In the genomic region with DNA sequence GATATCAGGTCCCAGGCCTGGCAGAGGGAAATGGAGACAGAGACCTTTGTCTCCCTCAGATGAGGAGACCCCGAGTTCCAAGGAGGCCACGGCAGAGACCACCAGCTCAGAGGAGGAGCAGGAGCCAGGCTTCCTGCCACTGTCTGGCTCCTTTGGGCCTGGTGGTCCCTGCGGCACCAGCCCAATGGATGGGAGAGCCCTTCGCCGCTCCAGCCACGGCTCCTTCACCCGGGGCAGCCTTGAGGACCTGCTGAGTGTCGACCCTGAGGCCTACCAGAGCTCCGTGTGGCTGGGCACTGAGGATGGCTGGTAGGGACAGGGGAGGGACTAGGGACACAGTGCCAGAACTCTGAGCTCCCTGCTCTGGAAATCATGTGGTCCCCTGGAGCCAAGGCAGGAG, we compare ENCODE assay signal across 18 cellular contexts. TPM values are rescaled to one million over a fixed set of nuclear protein-coding genes. Genes with fewer than 3 reads are reported as not detected.
DNase-seq lines count a peak whose midpoint lies in the region; ATAC-seq and TF ChIP-seq lines count a peak whose summit lies in the region.
"Had no signal": no experiment of that assay in that cellular context is flagged by ENCODE, and none has a peak within 500 bp of the region (broad histone marks: within the 10 kb centered on the region; RNA-seq: fewer than 3 reads in every experiment).

No MANE protein-coding gene starts in this region.

- no peaks in the 10 kb centered on the region for H3K27me3 ChIP-seq in BLaER1
- H3K27me3 ChIP-seq: BLaER1 treated with 17β-estradiol and CSF1 and Interleukin-3, amounts not matched to agents 10 nM and 100 nM; MG63 had no signal

- H3K36me3 Mint-ChIP-seq in Calu3 (ENCODE audit: insufficient read depth, unreplicated experiment), result peaks cover 18% of the 10 kb centered on the region
- H3K36me3 Mint-ChIP-seq in stimulated activated memory B cell treated with anti-CD40 and anti-IgM and Interleukin-4, amounts not matched to agents 10 μg/mL and 1 μg/mL and 100 μg/mL, for 72 hours, result peaks cover 35% of the 10 kb centered on the region

- BruUV-seq in Calu3 (replicated peaks; lab: Mats Ljungman, UMichigan), result no TSS peak

- no peaks in the 10 kb centered on the region for H3K4me1 Mint-ChIP-seq in Calu3 (ENCODE audit: low read depth, unreplicated experiment)
- H3K4me1 Mint-ChIP-seq in stimulated activated memory B cell treated with anti-CD40 and anti-IgM and Interleukin-4, amounts not matched to agents 10 μg/mL and 1 μg/mL and 100 μg/mL, for 72 hours, result peaks cover 50% of the 10 kb centered on the region

- TF ChIP-seq CTCF in Calu3 (IDR thresholded peaks at IDR 0.05; ENCODE audit: unreplicated experiment), result no peak

- CTCF ChIA-PET in Calu3 (lab: Charles Lee), result no interaction called here

- H3K9me3 Mint-ChIP-seq in Calu3 (ENCODE audit: low read depth, unreplicated experiment), result no peaks in the 10 kb centered on the region
- H3K9me3 Mint-ChIP-seq in stimulated activated memory B cell treated with anti-CD40 and anti-IgM and Interleukin-4, amounts not matched to agents 10 μg/mL and 1 μg/mL and 100 μg/mL, for 72 hours, result no peaks in the 10 kb centered on the region

- H3K9me3 ChIP-seq in BLaER1, result no peaks in the 10 kb centered on the region
- H3K9me3 ChIP-seq: BLaER1 treated with 17β-estradiol and CSF1 and Interleukin-3, amounts not matched to agents 10 nM and 100 nM; MG63 had no signal

- no peak overlapping the region for H3K9ac ChIP-seq in BLaER1

- H3K27ac Mint-ChIP-seq in Calu3 (ENCODE audit: unreplicated experiment), result peak overlapping the region; percentile 66
- peak overlapping the region; percentile 80 for H3K27ac Mint-ChIP-seq in stimulated activated memory B cell treated with anti-CD40 and anti-IgM and Interleukin-4, amounts not matched to agents 10 μg/mL and 1 μg/mL and 100 μg/mL, for 72 hours

- H3K36me3 ChIP-seq in BLaER1, result peaks cover 24% of the 10 kb centered on the region; the same call in 1 of the 2 replicates

- intact Hi-C loops in Calu3 (cut with micrococcal nuclease; ENCODE audit: unreplicated experiment), result no loop called here

- H3K27ac ChIP-seq in BLaER1 (peak overlapping the region; percentile 60), cingulate gyrus (ENCODE audit: low read depth, low read length) (peak overlapping the region; percentile 54)

- H3K4me3 Mint-ChIP-seq in Calu3 (ENCODE audit: low read depth, unreplicated experiment), result no peak overlapping the region
- H3K4me3 Mint-ChIP-seq in stimulated activated memory B cell treated with anti-CD40 and anti-IgM and Interleukin-4, amounts not matched to agents 10 μg/mL and 1 μg/mL and 100 μg/mL, for 72 hours, result no peak overlapping the region

- DNase-seq in Calu3, result no peak
- no peak for DNase-seq in hepatic stellate cell (ENCODE audit: low spot score)
- no peak for DNase-seq in stimulated activated CD4-positive, alpha-beta T cell treated with anti-CD3 and anti-CD28 coated beads, Interleukin-4, amount 100 ng/mL, for 1 hour
- DNase-seq in OCI-M1 (lab: John Stamatoyannopoulos, UW), result no peak
- DNase-seq: KG1, MG63, NCI-H1105 treated with DMSO at 0.1 percent for 48 hours, NCI-H146, NCI-H1930, NCI-H446, NCI-H524 treated with DMSO at 0.1 percent for 48 hours, NCI-H774, PC-3 had no signal

- H4K20me1 ChIP-seq in BLaER1, result no peaks in the 10 kb centered on the region
- H4K20me1 ChIP-seq: BLaER1 treated with 17β-estradiol and CSF1 and Interleukin-3, amounts not matched to agents 10 nM and 100 nM had no signal

- H3K4me2 ChIP-seq in BLaER1, result no peak overlapping the region

- H3K4me3 ChIP-seq in BLaER1, result no peak overlapping the region
- H3K4me3 ChIP-seq: BLaER1 treated with 17β-estradiol and CSF1 and Interleukin-3, amounts not matched to agents 10 nM and 100 nM; MG63 had no signal

- ATAC-seq in stimulated activated memory B cell treated with anti-CD40 and anti-IgM and Interleukin-4, amounts not matched to agents 10 μg/mL and 1 μg/mL and 100 μg/mL, for 72 hours, result no peak
- ATAC-seq: PC-3, SK-N-SH treated with all-trans-retinoic acid at 6 μM for 48 hours had no signal

- H3K27me3 Mint-ChIP-seq in Calu3 (ENCODE audit: unreplicated experiment), result no peaks in the 10 kb centered on the region
- no peaks in the 10 kb centered on the region for H3K27me3 Mint-ChIP-seq in stimulated activated memory B cell treated with anti-CD40 and anti-IgM and Interleukin-4, amounts not matched to agents 10 μg/mL and 1 μg/mL and 100 μg/mL, for 72 hours

- peaks cover 82% of the 10 kb centered on the region for H3K4me1 ChIP-seq in BLaER1

RNA-seq across cellular contexts. Expression of gene RELT, which starts 13.1 kb away (rescaled TPM):
- total RNA-seq in Calu3 (2022), result 11.8 and 12.2 TPM in 2 replicates

RNA-seq across cellular contexts. Expression of gene ARHGEF17, which starts 55.1 kb away (rescaled TPM):
- total RNA-seq in Calu3 (2022), result 22.0 and 22.3 TPM in 2 replicates
